In the genomic region with DNA sequence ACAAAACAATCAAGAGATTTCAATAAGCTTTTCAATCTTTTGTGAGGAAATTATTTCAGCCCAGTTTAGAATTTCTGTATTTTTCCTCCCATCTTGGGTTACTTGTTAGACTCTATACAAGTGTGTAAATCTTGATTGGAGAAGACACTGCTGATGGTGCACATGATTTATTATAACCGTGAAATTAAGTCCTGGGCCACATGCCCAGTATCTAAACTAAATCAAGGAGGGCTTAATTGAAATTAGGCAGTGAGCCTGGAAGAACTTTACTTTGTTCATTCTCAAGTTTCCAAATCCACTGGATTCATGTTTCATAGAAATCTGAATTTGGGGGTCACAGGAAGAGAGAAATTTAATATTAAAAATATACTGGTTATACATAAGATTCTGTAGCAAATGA, we compare ENCODE assay signal across 19 cellular contexts. TPM values are rescaled to one million over a fixed set of nuclear protein-coding genes. Genes with fewer than 3 reads are reported as not detected.
DNase-seq lines count a peak whose midpoint lies in the region; ATAC-seq and TF ChIP-seq lines count a peak whose summit lies in the region.
"Had no signal": no experiment of that assay in that cellular context is flagged by ENCODE, and none has a peak within 500 bp of the region (broad histone marks: within the 10 kb centered on the region; RNA-seq: fewer than 3 reads in every experiment).

No MANE protein-coding gene starts in this region.

- no peak for ATAC-seq in foreskin keratinocyte
- ATAC-seq: GM12878 had no signal

- H3K4me3 ChIP-seq in SJCRH30 (no peak overlapping the region), tibial artery (no peak overlapping the region), coronary artery (no peak overlapping the region)
- H3K4me3 ChIP-seq: BLaER1, GM12878 had no signal

- DNase-seq in G401 (ENCODE audit: low spot score) (peak; percentile 18), SJCRH30 (peak; percentile 13 to 71), fibroblast of gingiva (ENCODE audit: low read depth) (peak; percentile 63), foreskin keratinocyte (no peak), ACHN (no peak), tibial artery (no peak), coronary artery (ENCODE audit: low spot score) (no peak)
- DNase-seq: CD8-positive, alpha-beta memory T cell; DND-41; GDM1; NCI-H1105 treated with DMSO at 0.1 percent for 48 hours; NCI-H1694 treated with DMSO at 0.1 percent for 48 hours; NCI-H2107; NCI-H2227 treated with DMSO at 0.1 percent for 48 hours; NCI-H526; NK-92 treated with Interleukin-12 subunit alpha and Interleukin-12 subunit beta, amount 100 ng/mL, for 24 hours; SHP77 had no signal

- TF ChIP-seq CTCF in foreskin keratinocyte (conservative IDR thresholded peaks at IDR 0.05) (no peak), tibial artery (IDR thresholded peaks at IDR 0.05) (no peak), coronary artery (IDR thresholded peaks at IDR 0.05) (no peak)

- H3K4me1 ChIP-seq in SJCRH30 (peaks cover 55% of the 10 kb centered on the region), foreskin keratinocyte (no peaks in the 10 kb centered on the region), tibial artery (peaks cover 0 to 62% (median 16%) of the 10 kb centered on the region in 4 donors)
- H3K4me1 ChIP-seq: BLaER1 had no signal

- H3K27me3 ChIP-seq in SJCRH30 = no peaks in the 10 kb centered on the region
- no peaks in the 10 kb centered on the region for H3K27me3 ChIP-seq in foreskin keratinocyte
- H3K27me3 ChIP-seq in tibial artery = no peaks in the 10 kb centered on the region
- H3K27me3 ChIP-seq: BLaER1 had no signal

- no peaks in the 10 kb centered on the region for H3K9me3 ChIP-seq in SJCRH30 (replicated peaks)
- no peaks in the 10 kb centered on the region for H3K9me3 ChIP-seq in tibial artery
- H3K9me3 ChIP-seq: BLaER1 had no signal

- in situ Hi-C loops in G401 (cut with HindIII; ENCODE audit: low sequenced_read_pairs) = no loop called here
- in situ Hi-C loops in ACHN (cut with HindIII; ENCODE audit: low pct_ligation_motif_present, low pct_unique_long_range_greater_than_20kb, low sequenced_read_pairs) = no loop called here

- intact Hi-C loops in tibial artery (cut with DNase I; ENCODE audit: low total_unique reads) = no loop called here

- H3K36me3 ChIP-seq in SJCRH30 = no peaks in the 10 kb centered on the region
- no peaks in the 10 kb centered on the region for H3K36me3 ChIP-seq in tibial artery
- H3K36me3 ChIP-seq: BLaER1 had no signal

- peak overlapping the region; percentile 25 for H3K27ac ChIP-seq in SJCRH30
- no peak overlapping the region for H3K27ac ChIP-seq in foreskin keratinocyte
- no peak overlapping the region for H3K27ac ChIP-seq in tibial artery
- H3K27ac ChIP-seq in coronary artery = no peak overlapping the region
- H3K27ac ChIP-seq: BLaER1 had no signal

RNA-seq across cellular contexts. Expression of a gene that starts 44.5 kb away (rescaled TPM):
- total RNA-seq in G401 (2014; rRNA removed; shearing (Covaris generic)) = 21.4 and 21.6 TPM in 2 replicates
- total RNA-seq in SJCRH30 (2014; rRNA removed; shearing (Covaris generic)) = 33.2 and 35.2 TPM in 2 replicates
- total RNA-seq in foreskin keratinocyte = 16.7 and 17.4 TPM in 2 replicates
- 9.5 and 10.0 TPM in 2 replicates for polyA plus RNA-seq in foreskin keratinocyte

Comparison
In these comparisons a context has a peak if more than half of its experiments do, and no peak if none do; other contexts are left out.
1. DNase-seq: peak in G401 (single experiment), SJCRH30 (2 of 2) and fibroblast of gingiva (single experiment); none in foreskin keratinocyte (0 of 2), ACHN (single experiment), tibial artery (0 of 2) and coronary artery (single experiment).